21 cellular contexts compared by ENCODE assay signal in genomic region chr4:131470360-131470759, GRCh38.
A peak's percentile ranks its signal among the peaks of the same experiment; 100 is the strongest.
DNase-seq lines count a peak whose midpoint lies in the region; ATAC-seq, FAIRE-seq and TF ChIP-seq lines count a peak whose summit lies in the region.
"Had no signal": no experiment of that assay in that cellular context is flagged by ENCODE, and none has a peak within 500 bp of the region (broad histone marks: within the 10 kb centered on the region; RNA-seq: fewer than 3 reads in every experiment).

No MANE protein-coding gene starts in this region.

- H2AFZ ChIP-seq in DND-41 (ENCODE audit: low read depth, low read length) = 0 out of 2 replicates have a peak overlapping the region, but pooled peaks have one; percentile 3
- H2AFZ ChIP-seq in IMR-90 (replicated peaks; ENCODE audit: low read length, poor library complexity) = no peak overlapping the region
- peak overlapping the region; percentile 51; the same call in 1 of the 2 replicates for H2AFZ ChIP-seq in OCI-LY7 (ENCODE audit: low read length)
- no peak overlapping the region for H2AFZ ChIP-seq in K562 (ENCODE audit: low read depth, low read length)
- H2AFZ ChIP-seq: GM23248 had no signal

- TF ChIP-seq EP300 in K562 (IDR thresholded peaks at IDR 0.05; ENCODE audit: low read length) = no peak

- no peak overlapping the region for H3K4me3 Mint-ChIP-seq in immature natural killer cell
- H3K4me3 Mint-ChIP-seq: CD4-positive, alpha-beta memory T cell; H9; HFFc6 had no signal

- H3K27me3 ChIP-seq in DND-41 (ENCODE audit: insufficient read depth, low read length, poor library complexity) = no peaks in the 10 kb centered on the region
- no peaks in the 10 kb centered on the region for H3K27me3 ChIP-seq in IMR-90 (ENCODE audit: control insufficient read depth, insufficient read depth, low read length)
- H3K27me3 ChIP-seq in K562 (ENCODE audit: control insufficient read depth in 2 of 2, insufficient read depth in 2 of 2, low read length in 2 of 2) = no peaks in the 10 kb centered on the region
- H3K27me3 ChIP-seq: BE2C; BLaER1 treated with 17β-estradiol and CSF1 and Interleukin-3, amounts not matched to agents 10 nM and 100 nM had no signal

- H3K27me3 Mint-ChIP-seq in immature natural killer cell (ENCODE audit: low read depth in 3 of 3) = no peaks in the 10 kb centered on the region
- H3K27me3 Mint-ChIP-seq: CD4-positive, alpha-beta memory T cell had no signal

- H3K14ac ChIP-seq in IMR-90 (replicated peaks; ENCODE audit: low read depth, low read length) = no peak overlapping the region

- H3K4me1 ChIP-seq in DND-41 (ENCODE audit: insufficient read depth, low read length) (no peaks in the 10 kb centered on the region), IMR-90 (ENCODE audit: control insufficient read depth, insufficient read depth, low read length) (no peaks in the 10 kb centered on the region), OCI-LY7 (ENCODE audit: insufficient read depth, low read length, poor library complexity, severe bottlenecking) (no peaks in the 10 kb centered on the region), K562 (replicated peaks in 1 of 2; ENCODE audit: control insufficient read depth in 2 of 2, insufficient read depth in 2 of 2, low read length in 2 of 2) (no peaks in the 10 kb centered on the region)
- H3K4me1 ChIP-seq: BE2C; BLaER1 treated with 17β-estradiol and CSF1 and Interleukin-3, amounts not matched to agents 10 nM and 100 nM had no signal

- TF ChIP-seq POLR2A in IMR-90 (IDR thresholded peaks at IDR 0.05; ENCODE audit: low read depth, low read length) = no peak
- no peak for TF ChIP-seq POLR2A in K562 (conservative IDR thresholded peaks at IDR 0.05)

- H3K79me1 ChIP-seq in IMR-90 (ENCODE audit: low read depth in 1 of 2, low read length in 2 of 2) = no peaks in the 10 kb centered on the region

- H3K9ac ChIP-seq in DND-41 (ENCODE audit: low read depth, low read length) = no peak overlapping the region
- H3K9ac ChIP-seq in IMR-90 (ENCODE audit: low read depth, low read length) = no peak overlapping the region
- no peak overlapping the region for H3K9ac ChIP-seq in K562 (ENCODE audit: insufficient read depth in 1 of 2, low read depth in 2 of 2, low read length in 2 of 2)
- H3K9ac ChIP-seq: BLaER1 treated with 17β-estradiol and CSF1 and Interleukin-3, amounts not matched to agents 10 nM and 100 nM; GM23248 had no signal

- H3K56ac ChIP-seq in IMR-90 (ENCODE audit: extremely low read depth, insufficient read depth, low read length) = no peak overlapping the region

- H4K20me1 ChIP-seq in DND-41 (ENCODE audit: insufficient read depth, low read length) (no peaks in the 10 kb centered on the region), IMR-90 (ENCODE audit: insufficient read depth, low read length) (no peaks in the 10 kb centered on the region), OCI-LY7 (ENCODE audit: insufficient read depth, low read length) (no peaks in the 10 kb centered on the region), K562 (replicated peaks; ENCODE audit: control insufficient read depth, insufficient read depth, low read length) (no peaks in the 10 kb centered on the region)
- H4K20me1 ChIP-seq: BLaER1 treated with 17β-estradiol and CSF1 and Interleukin-3, amounts not matched to agents 10 nM and 100 nM had no signal

- H3K27ac ChIP-seq in DND-41 (ENCODE audit: low read length) = no peak overlapping the region
- H3K27ac ChIP-seq in IMR-90 (ENCODE audit: insufficient read depth, low read length) = no peak overlapping the region
- no peak overlapping the region for H3K27ac ChIP-seq in OCI-LY7 (ENCODE audit: low read depth, low read length, poor library complexity, severe bottlenecking)
- H3K27ac ChIP-seq in K562 (ENCODE audit: extremely low read depth, low read depth, low read length) = no peak overlapping the region
- H3K27ac ChIP-seq: BLaER1 treated with 17β-estradiol and CSF1 and Interleukin-3, amounts not matched to agents 10 nM and 100 nM; GM23248 had no signal

- no peak for DNase-seq in DND-41
- no peak for DNase-seq in IMR-90
- no peak for DNase-seq in OCI-LY7 (ENCODE audit: low spot score)
- no peak for DNase-seq in K562 (ENCODE audit: extremely low read depth in 1 of 4, low spot score in 3 of 4)
- no peak for DNase-seq in immature natural killer cell
- DNase-seq in C1 segment of cervical spinal cord (lab: John Stamatoyannopoulos, UW) = no peak
- no peak for DNase-seq in activated effector memory CD4-positive, alpha-beta T cell treated with Interleukin-2 at 50 U/mL for 16 hours
- DNase-seq: AML-193; BE2C; Calu3; CD4-positive, alpha-beta memory T cell; COR-L47; DMS53; DMS79 treated with DMSO at 0.1 percent for 48 hours; GM23248; H9; HFFc6 had no signal

- intact Hi-C loops in IMR-90 (cut with micrococcal nuclease) (no loop called here), OCI-LY7 (cut with micrococcal nuclease; ENCODE audit: unreplicated experiment) (no loop called here), K562 (cut with micrococcal nuclease) (no loop called here)

- no peaks in the 10 kb centered on the region for H3K9me1 ChIP-seq in IMR-90 (ENCODE audit: insufficient read depth, low read length)
- no peaks in the 10 kb centered on the region for H3K9me1 ChIP-seq in K562 (ENCODE audit: control insufficient read depth, insufficient read depth, low read length)

- H3K23ac ChIP-seq in IMR-90 (ENCODE audit: low read depth, low read length) = no peak overlapping the region

- no peaks in the 10 kb centered on the region for H3K4me1 Mint-ChIP-seq in immature natural killer cell
- H3K4me1 Mint-ChIP-seq: CD4-positive, alpha-beta memory T cell; H9 had no signal

- BruUV-seq in IMR-90 (replicated peaks; lab: Mats Ljungman, UMichigan) (no TSS peak), OCI-LY7 (replicated peaks; lab: Mats Ljungman, UMichigan) (no TSS peak), K562 (replicated peaks; lab: Mats Ljungman, UMichigan) (no TSS peak)

- H2BK20ac ChIP-seq in IMR-90 (ENCODE audit: low read depth, low read length) = no peak overlapping the region

- no peak for FAIRE-seq in K562 (lab: Jason Lieb, UNC)
- FAIRE-seq: G401.6, GM12891 had no signal

- H2AK5ac ChIP-seq in IMR-90 (ENCODE audit: low read depth, low read length) = no peak overlapping the region

- H3K4ac ChIP-seq in IMR-90 (ENCODE audit: low read depth, low read length) = no peak overlapping the region

- H4K8ac ChIP-seq in IMR-90 (ENCODE audit: low read depth in 2 of 2, low read length in 2 of 2) = no peak overlapping the region

- no peak overlapping the region for H2BK120ac ChIP-seq in IMR-90 (ENCODE audit: low read depth, low read length)

- H2BK5ac ChIP-seq in IMR-90 (ENCODE audit: low read depth, low read length, poor library complexity, severe bottlenecking) = no peak overlapping the region

- TF ChIP-seq CTCF in DND-41 (IDR thresholded peaks at IDR 0.05; ENCODE audit: borderline replicate concordance, extremely low read depth, low read length, poor library complexity, severe bottlenecking) (no peak), IMR-90 (conservative IDR thresholded peaks at IDR 0.05; ENCODE audit: low read depth, low read length) (no peak), OCI-LY7 (conservative IDR thresholded peaks at IDR 0.05; ENCODE audit: low read length) (no peak), K562 (IDR thresholded peaks at IDR 0.05 in 2 of 3, conservative IDR thresholded peaks at IDR 0.05 in 1 of 3; ENCODE audit: insufficient read depth in 2 of 3, low read depth in 1 of 3, low read length in 3 of 3) (no peak)

- no peak overlapping the region for H3K18ac ChIP-seq in IMR-90 (ENCODE audit: low read depth, low read length)

- H3K9me3 ChIP-seq in DND-41 (ENCODE audit: insufficient read depth, low read length, severe bottlenecking) (peaks cover 5% of the 10 kb centered on the region), IMR-90 (ENCODE audit: control insufficient read depth, insufficient read depth, low read length) (peaks cover 5% of the 10 kb centered on the region), OCI-LY7 (ENCODE audit: low read length) (peaks cover 5% of the 10 kb centered on the region; the same call in 1 of the 2 replicates), K562 (replicated peaks; ENCODE audit: control insufficient read depth, insufficient read depth, low read depth, low read length) (no peaks in the 10 kb centered on the region; the same call in 1 of the 2 replicates)
- H3K9me3 ChIP-seq: BE2C had no signal

- peaks cover 0 to 3% (median 0%) of the 10 kb centered on the region in 3 donors for H3K36me3 Mint-ChIP-seq in immature natural killer cell
- H3K36me3 Mint-ChIP-seq: CD4-positive, alpha-beta memory T cell had no signal

- POLR2A ChIA-PET in IMR-90 (lab: Charles Lee; ENCODE audit: unreplicated experiment) (no interaction called here), OCI-LY7 (lab: Charles Lee) (no interaction called here), K562 (lab: Yijun Ruan, JAX) (no interaction called here)

- no peak for TF ChIP-seq RAD21 in IMR-90 (IDR thresholded peaks at IDR 0.05; ENCODE audit: low read length)
- TF ChIP-seq RAD21 in K562 (CRISPR knock-in tag; conservative IDR thresholded peaks at IDR 0.05 in 1 of 2, IDR thresholded peaks at IDR 0.05 in 1 of 2) = no peak

- no peak overlapping the region for H4K91ac ChIP-seq in IMR-90 (ENCODE audit: insufficient read depth, low read depth, low read length)

- no peak overlapping the region for H4K5ac ChIP-seq in IMR-90 (ENCODE audit: low read depth, low read length)

- H3K9me2 ChIP-seq in OCI-LY7 (ENCODE audit: insufficient read depth, low read length) = no peaks in the 10 kb centered on the region

- H3K4me3 ChIP-seq in DND-41 (ENCODE audit: low read depth in 1 of 2, low read length in 2 of 2) (no peak overlapping the region), IMR-90 (ENCODE audit: insufficient read depth, low read depth, low read length) (no peak overlapping the region), OCI-LY7 (ENCODE audit: low read depth, low read length, poor library complexity, severe bottlenecking) (no peak overlapping the region), K562 (no peak overlapping the region)
- H3K4me3 ChIP-seq: BLaER1 treated with 17β-estradiol and CSF1 and Interleukin-3, amounts not matched to agents 10 nM and 100 nM; GM23248 had no signal

- no peak overlapping the region for H2AK9ac ChIP-seq in IMR-90 (replicated peaks; ENCODE audit: low read depth, low read length, poor library complexity)

- H3K79me2 ChIP-seq in DND-41 (ENCODE audit: insufficient read depth, low read length) (no peaks in the 10 kb centered on the region), OCI-LY7 (ENCODE audit: insufficient read depth, low read depth, low read length) (no peaks in the 10 kb centered on the region), K562 (ENCODE audit: control insufficient read depth, insufficient read depth, low read length) (no peaks in the 10 kb centered on the region)

- dilution Hi-C loops in IMR-90 (cut with HindIII; ENCODE audit: low sequenced_read_pairs, unreplicated experiment) = no loop called here

- ATAC-seq in DND-41 (ENCODE audit: insufficient read depth, low read depth) (no peak), IMR-90 (ENCODE audit: low read depth) (no peak), K562 (no peak), HG02884 (IDR thresholded peaks at IDR 0.05; ENCODE audit: unreplicated experiment) (no peak)

- H3K9me3 Mint-ChIP-seq in immature natural killer cell = peaks cover 7 to 31% (median 26%) of the 10 kb centered on the region in 6 donors

- CTCF ChIA-PET in IMR-90 (lab: Yijun Ruan, JAX) = no interaction called here
- CTCF ChIA-PET in OCI-LY7 (lab: Charles Lee; ENCODE audit: unreplicated experiment) = no interaction called here
- CTCF ChIA-PET in K562 (lab: Yijun Ruan, JAX; ENCODE audit: low intra/inter-chr PET ratio) = no interaction called here

- no peak overlapping the region for H3K27ac Mint-ChIP-seq in immature natural killer cell
- H3K27ac Mint-ChIP-seq: CD4-positive, alpha-beta memory T cell; H9; HFFc6 had no signal

- in situ Hi-C loops in IMR-90 (cut with MboI; ENCODE audit: low sequenced_read_pairs) (no loop called here), K562 (cut with MboI) (no loop called here)

- H2BK15ac ChIP-seq in IMR-90 (ENCODE audit: low read depth, low read length) = no peak overlapping the region

- H3K36me3 ChIP-seq in DND-41 (ENCODE audit: insufficient read depth, low read length) (no peaks in the 10 kb centered on the region), IMR-90 (ENCODE audit: control insufficient read depth, insufficient read depth, low read length) (no peaks in the 10 kb centered on the region), OCI-LY7 (ENCODE audit: insufficient read depth, low read length) (no peaks in the 10 kb centered on the region), K562 (ENCODE audit: control insufficient read depth, insufficient read depth, low read length) (no peaks in the 10 kb centered on the region)
- H3K36me3 ChIP-seq: BE2C; BLaER1 treated with 17β-estradiol and CSF1 and Interleukin-3, amounts not matched to agents 10 nM and 100 nM had no signal

- no peak overlapping the region for H3K4me2 ChIP-seq in DND-41 (ENCODE audit: insufficient read depth, low read length)
- H3K4me2 ChIP-seq in IMR-90 (ENCODE audit: low read depth, low read length) = no peak overlapping the region
- H3K4me2 ChIP-seq in OCI-LY7 (ENCODE audit: low read length) = no peak overlapping the region
- no peak overlapping the region for H3K4me2 ChIP-seq in K562 (ENCODE audit: insufficient read depth, low read length)
- H3K4me2 ChIP-seq: BLaER1 treated with 17β-estradiol and CSF1 and Interleukin-3, amounts not matched to agents 10 nM and 100 nM had no signal

Comparison
In these comparisons a context has a peak if more than half of its experiments do, and no peak if none do; other contexts are left out.
1. H2AFZ ChIP-seq: peak in DND-41 (single experiment) and OCI-LY7 (single experiment); none in IMR-90 (single experiment) and K562 (single experiment).